20 cellular contexts compared by ENCODE assay signal in the genomic region with DNA sequence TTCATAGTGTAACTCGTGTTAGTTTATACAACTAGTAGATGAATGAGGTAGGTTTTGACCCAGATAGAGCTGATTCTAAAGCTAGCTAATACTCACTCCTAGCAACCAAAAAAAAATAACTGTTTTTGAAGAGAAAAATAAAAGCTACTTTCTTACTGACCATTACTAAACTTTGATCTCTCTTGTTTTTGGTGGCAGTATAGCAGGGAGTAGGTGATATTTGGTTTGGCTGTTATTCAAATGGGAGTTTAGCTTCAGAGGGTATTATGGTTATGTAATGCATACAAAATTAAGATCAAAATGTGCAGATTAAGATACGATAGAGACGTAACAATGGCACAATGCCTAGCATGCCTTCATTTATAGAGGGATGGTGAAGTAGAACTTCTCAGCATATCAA.
"Had no signal": no experiment of that assay in that cellular context is flagged by ENCODE, and none has a peak within 500 bp of the region (broad histone marks: within the 10 kb centered on the region; RNA-seq: fewer than 3 reads in every experiment).

No MANE protein-coding gene starts in this region.

- H3K27ac ChIP-seq: coronary artery, dorsolateral prefrontal cortex, esophagus muscularis mucosa, foreskin keratinocyte, gastroesophageal sphincter, heart left ventricle, left ventricle myocardium inferior, lower lobe of right lung had no signal

- H3K36me3 ChIP-seq: esophagus muscularis mucosa, gastroesophageal sphincter, heart left ventricle, left ventricle myocardium inferior, lower lobe of right lung had no signal

- H3K9me3 ChIP-seq: esophagus muscularis mucosa, gastroesophageal sphincter, heart left ventricle, left ventricle myocardium inferior, lower lobe of right lung had no signal

- FAIRE-seq: endothelial cell of umbilical vein, frontal cortex, islet of Langerhans, keratinocyte had no signal

- H3K4me1 ChIP-seq: esophagus muscularis mucosa, foreskin keratinocyte, gastroesophageal sphincter, heart left ventricle, left ventricle myocardium inferior, lower lobe of right lung had no signal

- H3K27me3 ChIP-seq: esophagus muscularis mucosa, foreskin keratinocyte, gastroesophageal sphincter had no signal

- DNase-seq: cerebellar nuclear complex; dermis blood vessel endothelial cell; dorsolateral prefrontal cortex; effector CD4-positive, alpha-beta T cell; effector memory CD4-positive, alpha-beta T cell; foreskin keratinocyte; heart left ventricle; hippocampal formation; left cardiac atrium; left ventricle myocardium inferior; lower lobe of right lung; mesendoderm; midbrain had no signal

- H3K4me3 ChIP-seq: coronary artery, dorsolateral prefrontal cortex, esophagus muscularis mucosa, gastroesophageal sphincter, heart left ventricle, left ventricle myocardium inferior, lower lobe of right lung had no signal

- ATAC-seq: foreskin keratinocyte, gastroesophageal sphincter, heart left ventricle, left cardiac atrium, lower lobe of right lung had no signal
